ENCODE assay signal across 12 cellular contexts in genomic region chr4:8736083-8736825, GRCh38.
"Had no signal": no experiment of that assay in that cellular context is flagged by ENCODE, and none has a peak within 500 bp of the region (broad histone marks: within the 10 kb centered on the region; RNA-seq: fewer than 3 reads in every experiment).

No MANE protein-coding gene starts in this region.

- H3K9me3 Mint-ChIP-seq: activated T-helper 17 cell treated with anti-CD3 and anti-CD28 coated beads, Interleukin-2, amount 50 U/mL, for 72 hours had no signal

- H3K36me3 Mint-ChIP-seq: memory B cell had no signal

- ATAC-seq: activated T-helper 17 cell treated with anti-CD3 and anti-CD28 coated beads, Interleukin-2, amount 50 U/mL, for 72 hours; left lobe of liver; WTC11 had no signal

- DNase-seq: activated CD4-positive, alpha-beta T cell treated with anti-CD3 and anti-CD28 coated beads for 48 hours; activated naive CD4-positive, alpha-beta T cell treated with anti-CD3 and anti-CD28 coated beads for 36 hours; activated T-cell treated with anti-CD3 and anti-CD28 coated beads for 4 hours; colonic mucosa; foreskin melanocyte; small intestine; thyroid gland; uterus had no signal

- H3K27ac Mint-ChIP-seq: activated naive CD4-positive, alpha-beta T cell treated with anti-CD3 and anti-CD28 coated beads for 36 hours; activated T-helper 17 cell treated with anti-CD3 and anti-CD28 coated beads, Interleukin-2, amount 50 U/mL, for 72 hours; memory B cell; WTC11 had no signal

- H3K27me3 Mint-ChIP-seq: activated T-helper 17 cell treated with anti-CD3 and anti-CD28 coated beads, Interleukin-2, amount 50 U/mL, for 72 hours; memory B cell had no signal

- H3K4me1 Mint-ChIP-seq: activated T-helper 17 cell treated with anti-CD3 and anti-CD28 coated beads, Interleukin-2, amount 50 U/mL, for 72 hours; memory B cell had no signal

- H3K4me3 Mint-ChIP-seq: activated naive CD4-positive, alpha-beta T cell treated with anti-CD3 and anti-CD28 coated beads for 36 hours; activated T-helper 17 cell treated with anti-CD3 and anti-CD28 coated beads, Interleukin-2, amount 50 U/mL, for 72 hours; memory B cell; WTC11 had no signal
